23 cellular contexts compared by ENCODE assay signal in genomic region chr7:91164531-91164930, GRCh38.
DNase-seq lines count a peak whose midpoint lies in the region; ATAC-seq and TF ChIP-seq lines count a peak whose summit lies in the region.
"Had no signal": no experiment of that assay in that cellular context is flagged by ENCODE, and none has a peak within 500 bp of the region (broad histone marks: within the 10 kb centered on the region; RNA-seq: fewer than 3 reads in every experiment).

No MANE protein-coding gene starts in this region.

- no peak for TF ChIP-seq POLR2A in suprapubic skin (IDR thresholded peaks at IDR 0.05)

- H2BK15ac ChIP-seq in mesenchymal stem cell (ENCODE audit: low read depth, poor library complexity, severe bottlenecking): no peak overlapping the region

- H2AK5ac ChIP-seq in mesenchymal stem cell (ENCODE audit: low read length, severe bottlenecking): no peak overlapping the region

- no peaks in the 10 kb centered on the region for H3K9me3 Mint-ChIP-seq in HFFc6
- H3K9me3 Mint-ChIP-seq in activated CD8-positive, alpha-beta memory T cell treated with anti-CD3 and anti-CD28 coated beads, Interleukin-2, amount 10 ng/mL, durations not matched to agents 7 days and 5 days (ENCODE audit: low read depth): no peaks in the 10 kb centered on the region
- H3K9me3 Mint-ChIP-seq: activated CD4-positive, alpha-beta memory T cell treated with anti-CD3 and anti-CD28 coated beads for 36 hours; activated T-cell treated with anti-CD3 and anti-CD28 coated beads, Interleukin-2, amount 50 U/mL, for 24 hours; T-helper 1 cell treated with Interleukin-12 subunit alpha and Interleukin-12 subunit beta and Interleukin-4 antibody, amounts not matched to agents 30 μg/mL and 1 μg/mL, for 36 hours had no signal

- 100% methylated on average over 1 of the region's 2 CpGs for WGBS in mesenchymal stem cell
- WGBS in suprapubic skin: 65% methylated on average over 2 of the region's 2 CpGs

- DNase-seq in HFFc6 (no peak), adipocyte (ENCODE audit: low read depth) (peak; percentile 19), mesenchymal stem cell (no peak), suprapubic skin (ENCODE audit: low spot score in 2 of 2) (no peak), activated T-cell treated with anti-CD3 and anti-CD28 coated beads for 4 hours (no peak), NCI-H2196 treated with DMSO at 0.1 percent for 48 hours (lab: John Stamatoyannopoulos, UW; ENCODE audit: unreplicated experiment) (no peak)
- DNase-seq in activated CD8-positive, alpha-beta memory T cell treated with anti-CD3 and anti-CD28 coated beads, Interleukin-2, amount 10 ng/mL, durations not matched to agents 7 days and 5 days: no peak
- DNase-seq: activated CD4-positive, alpha-beta memory T cell treated with anti-CD3 and anti-CD28 coated beads for 36 hours; activated naive CD4-positive, alpha-beta T cell treated with anti-CD3 and anti-CD28 coated beads, Interleukin-2, amount 50 U/mL, for 16 hours; activated T-cell treated with anti-CD3 and anti-CD28 coated beads, Interleukin-2, amount 50 U/mL, for 24 hours; C1 segment of cervical spinal cord; colonic mucosa; GDM1; mucosa of descending colon; NCI-H1694 treated with DMSO at 0.1 percent for 48 hours; pancreas; small intestine; testis had no signal

- TF ChIP-seq CTCF in HFFc6 (IDR thresholded peaks at IDR 0.05) (no peak), suprapubic skin (IDR thresholded peaks at IDR 0.05) (no peak)

- H2BK120ac ChIP-seq in mesenchymal stem cell (ENCODE audit: low read depth, low read length): no peak overlapping the region

- no peak for TF ChIP-seq EP300 in suprapubic skin (IDR thresholded peaks at IDR 0.05)

- no peak overlapping the region for H2BK5ac ChIP-seq in mesenchymal stem cell (ENCODE audit: low read depth, low read length, poor library complexity, severe bottlenecking)

- no peaks in the 10 kb centered on the region for H3K36me3 Mint-ChIP-seq in HFFc6 (ENCODE audit: low read depth)
- no peaks in the 10 kb centered on the region for H3K36me3 Mint-ChIP-seq in activated CD8-positive, alpha-beta memory T cell treated with anti-CD3 and anti-CD28 coated beads, Interleukin-2, amount 10 ng/mL, durations not matched to agents 7 days and 5 days
- H3K36me3 Mint-ChIP-seq: activated CD4-positive, alpha-beta memory T cell treated with anti-CD3 and anti-CD28 coated beads for 36 hours had no signal

- H4K8ac ChIP-seq in mesenchymal stem cell (ENCODE audit: low read length): peak overlapping the region; percentile 31

- H3K27ac ChIP-seq in mesenchymal stem cell (ENCODE audit: low read length, poor library complexity, severe bottlenecking) (peak overlapping the region; percentile 99), suprapubic skin (peak overlapping the region; percentile 27)
- H3K27ac ChIP-seq: gastroesophageal sphincter, pancreas, testis, VCaP had no signal

- peak overlapping the region; percentile 81 for H3K4me3 Mint-ChIP-seq in HFFc6
- no peak overlapping the region for H3K4me3 Mint-ChIP-seq in activated CD8-positive, alpha-beta memory T cell treated with anti-CD3 and anti-CD28 coated beads, Interleukin-2, amount 10 ng/mL, durations not matched to agents 7 days and 5 days
- H3K4me3 Mint-ChIP-seq: activated CD4-positive, alpha-beta memory T cell treated with anti-CD3 and anti-CD28 coated beads for 36 hours; activated T-cell treated with anti-CD3 and anti-CD28 coated beads, Interleukin-2, amount 50 U/mL, for 24 hours; T-helper 1 cell treated with Interleukin-12 subunit alpha and Interleukin-12 subunit beta and Interleukin-4 antibody, amounts not matched to agents 30 μg/mL and 1 μg/mL, for 36 hours had no signal

- no peak overlapping the region for H4K91ac ChIP-seq in mesenchymal stem cell (ENCODE audit: low read length)

- H3K18ac ChIP-seq in mesenchymal stem cell (ENCODE audit: low read depth in 1 of 2, low read length in 2 of 2): peak overlapping the region in 1 of 2 experiments; percentile 60

- ATAC-seq in HG03139 (IDR thresholded peaks at IDR 0.05; ENCODE audit: unreplicated experiment): no peak
- ATAC-seq in activated CD8-positive, alpha-beta memory T cell treated with anti-CD3 and anti-CD28 coated beads, Interleukin-2, amount 10 ng/mL, durations not matched to agents 7 days and 5 days: no peak

- H3K9ac ChIP-seq in adipocyte (ENCODE audit: low read length): peak overlapping the region; percentile 55
- peak overlapping the region; percentile 65 for H3K9ac ChIP-seq in mesenchymal stem cell (ENCODE audit: low read length)

- H3K4me1 Mint-ChIP-seq in HFFc6 (ENCODE audit: low read depth): peaks cover 59% of the 10 kb centered on the region
- H3K4me1 Mint-ChIP-seq in activated CD8-positive, alpha-beta memory T cell treated with anti-CD3 and anti-CD28 coated beads, Interleukin-2, amount 10 ng/mL, durations not matched to agents 7 days and 5 days: no peaks in the 10 kb centered on the region

- no peaks in the 10 kb centered on the region for H3K9me3 ChIP-seq in adipocyte (ENCODE audit: control insufficient read depth, low read length)
- no peaks in the 10 kb centered on the region for H3K9me3 ChIP-seq in mesenchymal stem cell (ENCODE audit: control insufficient read depth, low read length)
- H3K9me3 ChIP-seq in suprapubic skin: no peaks in the 10 kb centered on the region
- H3K9me3 ChIP-seq: colonic mucosa, gastroesophageal sphincter, mucosa of descending colon, pancreas, testis had no signal

- H3K4me3 ChIP-seq in adipocyte (ENCODE audit: low read length): peak overlapping the region; percentile 35
- H3K4me3 ChIP-seq in mesenchymal stem cell (ENCODE audit: insufficient read depth in 1 of 2, low read depth in 1 of 2, low read length in 2 of 2): peak overlapping the region in 1 of 2 experiments; percentile 51
- no peak overlapping the region for H3K4me3 ChIP-seq in suprapubic skin
- H3K4me3 ChIP-seq: colonic mucosa, gastroesophageal sphincter, GM12878, mucosa of descending colon, pancreas, testis had no signal

- H2AFZ ChIP-seq in mesenchymal stem cell (ENCODE audit: low read depth, low read length): no peak overlapping the region

- no peak overlapping the region for H3K4me2 ChIP-seq in mesenchymal stem cell (ENCODE audit: low read length, poor library complexity, severe bottlenecking)

- CTCF ChIA-PET in activated CD8-positive, alpha-beta memory T cell treated with anti-CD3 and anti-CD28 coated beads, Interleukin-2, amount 10 ng/mL, durations not matched to agents 7 days and 5 days (lab: Charles Lee): no interaction called here

- peaks cover 18% of the 10 kb centered on the region for H3K4me1 ChIP-seq in adipocyte (ENCODE audit: control insufficient read depth, insufficient read depth, low read length)
- H3K4me1 ChIP-seq in mesenchymal stem cell (ENCODE audit: control insufficient read depth, insufficient read depth, low read depth, low read length): peaks cover 4% of the 10 kb centered on the region
- H3K4me1 ChIP-seq in suprapubic skin: no peaks in the 10 kb centered on the region
- H3K4me1 ChIP-seq: colonic mucosa, gastroesophageal sphincter, pancreas, testis had no signal

- H3K4ac ChIP-seq in mesenchymal stem cell (ENCODE audit: low read depth in 1 of 2, low read length in 2 of 2): no peak overlapping the region

- H3K36me3 ChIP-seq in adipocyte (ENCODE audit: control insufficient read depth, insufficient read depth, low read length, severe bottlenecking) (no peaks in the 10 kb centered on the region), mesenchymal stem cell (ENCODE audit: control insufficient read depth in 1 of 2, insufficient read depth in 2 of 2, low read depth in 1 of 2, low read length in 2 of 2) (no peaks in the 10 kb centered on the region), suprapubic skin (no peaks in the 10 kb centered on the region)
- H3K36me3 ChIP-seq: colonic mucosa, gastroesophageal sphincter, pancreas had no signal

- H3K79me1 ChIP-seq in mesenchymal stem cell (replicated peaks; ENCODE audit: low read length, poor library complexity, severe bottlenecking): no peaks in the 10 kb centered on the region

- peak overlapping the region in 1 of 2 experiments; percentile 0 for H2BK12ac ChIP-seq in mesenchymal stem cell (ENCODE audit: low read length in 2 of 2)

- H3K27me3 Mint-ChIP-seq in HFFc6 (ENCODE audit: insufficient read depth): no peaks in the 10 kb centered on the region
- H3K27me3 Mint-ChIP-seq in activated CD8-positive, alpha-beta memory T cell treated with anti-CD3 and anti-CD28 coated beads, Interleukin-2, amount 10 ng/mL, durations not matched to agents 7 days and 5 days: no peaks in the 10 kb centered on the region
- H3K27me3 Mint-ChIP-seq: activated CD4-positive, alpha-beta memory T cell treated with anti-CD3 and anti-CD28 coated beads for 36 hours; activated T-cell treated with anti-CD3 and anti-CD28 coated beads, Interleukin-2, amount 50 U/mL, for 24 hours had no signal

- no peaks in the 10 kb centered on the region for H3K27me3 ChIP-seq in adipocyte (replicated peaks; ENCODE audit: control insufficient read depth, insufficient read depth, low read length)
- H3K27me3 ChIP-seq in mesenchymal stem cell (ENCODE audit: control insufficient read depth in 1 of 2, insufficient read depth in 1 of 2, low read length in 2 of 2): no peaks in the 10 kb centered on the region
- H3K27me3 ChIP-seq in suprapubic skin: no peaks in the 10 kb centered on the region
- H3K27me3 ChIP-seq: colonic mucosa, gastroesophageal sphincter, pancreas, testis had no signal

- H3K23ac ChIP-seq in mesenchymal stem cell (ENCODE audit: low read length in 2 of 2): no peak overlapping the region

- H3K14ac ChIP-seq in mesenchymal stem cell (ENCODE audit: low read length in 2 of 2): no peak overlapping the region

- H3K27ac Mint-ChIP-seq in HFFc6: peak overlapping the region; percentile 90
- no peak overlapping the region for H3K27ac Mint-ChIP-seq in activated CD8-positive, alpha-beta memory T cell treated with anti-CD3 and anti-CD28 coated beads, Interleukin-2, amount 10 ng/mL, durations not matched to agents 7 days and 5 days
- H3K27ac Mint-ChIP-seq: activated CD4-positive, alpha-beta memory T cell treated with anti-CD3 and anti-CD28 coated beads for 36 hours; activated T-cell treated with anti-CD3 and anti-CD28 coated beads, Interleukin-2, amount 50 U/mL, for 24 hours; T-helper 1 cell treated with Interleukin-12 subunit alpha and Interleukin-12 subunit beta and Interleukin-4 antibody, amounts not matched to agents 30 μg/mL and 1 μg/mL, for 36 hours had no signal
